ENCODE assay signal across 8 cellular contexts in the genomic region with DNA sequence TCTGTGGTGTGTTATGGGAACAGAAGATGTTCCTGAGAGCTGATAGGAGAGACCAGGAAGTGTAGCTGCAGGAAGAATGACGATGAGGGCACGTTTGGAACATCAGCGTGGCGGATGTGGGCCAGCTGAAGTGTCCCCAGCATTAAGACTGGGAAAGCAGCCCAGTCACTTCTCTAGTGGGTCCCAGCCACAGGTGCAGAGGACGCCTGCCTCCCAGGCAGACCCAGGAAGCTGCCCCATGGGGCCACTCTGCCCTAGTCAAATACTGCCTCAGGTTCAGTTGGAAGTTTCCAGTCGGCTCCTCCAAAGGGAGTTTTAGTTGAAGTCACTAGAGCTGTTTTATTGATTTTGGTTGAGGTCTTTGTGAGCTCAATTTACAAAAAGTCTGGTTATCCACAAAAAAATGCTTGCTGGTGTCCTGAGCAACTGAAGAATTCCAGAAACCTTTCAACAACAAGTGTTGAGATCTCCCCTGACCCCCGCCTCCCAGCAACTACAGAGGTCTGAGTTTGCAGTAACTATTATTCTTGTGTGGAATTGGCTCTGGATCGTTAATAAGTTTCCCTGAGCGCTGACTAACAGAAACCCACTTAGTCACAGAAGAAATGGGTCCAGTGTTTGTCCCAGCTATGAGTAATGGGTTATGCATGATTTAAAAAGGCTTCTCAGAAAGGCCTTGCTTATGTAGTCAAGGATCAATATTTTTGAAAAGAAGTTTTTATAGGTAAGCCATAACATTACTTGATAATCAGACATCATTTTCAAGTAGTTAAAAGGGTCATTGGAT.
DNase-seq lines count a peak whose midpoint lies in the region; ATAC-seq and TF ChIP-seq lines count a peak whose summit lies in the region.

No MANE protein-coding gene starts in this region.

- 30% methylated on average over 9 of the region's 9 CpGs for WGBS in right cardiac atrium
- 67 to 78% (median 74%) methylated on average over 9 of the region's 9 CpGs for WGBS in spleen, 5 donors

- H3K4me3 ChIP-seq in right cardiac atrium (ENCODE audit: low read length) = no peak overlapping the region
- H3K4me3 ChIP-seq in spleen = no peak overlapping the region

- no peak for TF ChIP-seq CTCF in spleen (IDR thresholded peaks at IDR 0.05 in 8 of 11, conservative IDR thresholded peaks at IDR 0.05 in 3 of 11)

- DNase-seq in GM04504 (ENCODE audit: low read depth) (peak; percentile 69), amniotic stem cell (lab: John Stamatoyannopoulos, UW) (peak; percentile 75), right cardiac atrium (peak; percentile 43 to 68 (median 62)), spleen (no peak), NCI-H1105 (lab: John Stamatoyannopoulos, UW) (no peak), activated gamma-delta T cell (lab: John Stamatoyannopoulos, UW) (no peak), SW 1271 (lab: John Stamatoyannopoulos, UW) (no peak)

- intact Hi-C loops in right cardiac atrium (cut with DNase I) (loop anchor here in 1 of 4 donors (10.0 kb wide), 2 partner anchors 61 to 239 kb away; no protein-coding TSS in a partner anchor), spleen (cut with DNase I; ENCODE audit: low total_unique reads) (no loop called here)

- H3K27me3 ChIP-seq in right cardiac atrium (ENCODE audit: control insufficient read depth, insufficient read depth) (no peaks in the 10 kb centered on the region), spleen (replicated peaks in 1 of 7) (no peaks in the 10 kb centered on the region)

- no peak for TF ChIP-seq POLR2A in spleen (IDR thresholded peaks at IDR 0.05)

- H3K27ac ChIP-seq in right cardiac atrium (ENCODE audit: low read length) (peak overlapping the region; percentile 84), spleen (peak overlapping the region; percentile 35 to 84 (median 72))

- H3K9me3 ChIP-seq in right cardiac atrium (ENCODE audit: control insufficient read depth, low read length) (no peaks in the 10 kb centered on the region), spleen (no peaks in the 10 kb centered on the region)

- peaks cover 0 to 24% (median 2%) of the 10 kb centered on the region in 6 donors for H3K36me3 ChIP-seq in spleen

- ATAC-seq in right cardiac atrium (peak; percentile 45 to 60), HG03135 (IDR thresholded peaks at IDR 0.05; ENCODE audit: unreplicated experiment) (no peak)

- H3K4me1 ChIP-seq in right cardiac atrium (ENCODE audit: control insufficient read depth, insufficient read depth, low read length) = peaks cover 34% of the 10 kb centered on the region
- peaks cover 11 to 75% (median 33%) of the 10 kb centered on the region in 6 donors for H3K4me1 ChIP-seq in spleen

Comparison
In these comparisons a context has a peak if more than half of its experiments do, and no peak if none do; other contexts are left out.
1. DNase-seq: peak in GM04504 (single experiment), amniotic stem cell (single experiment) and right cardiac atrium (3 of 3); none in spleen (single experiment), NCI-H1105 (single experiment), activated gamma-delta T cell (single experiment) and SW 1271 (0 of 2).